9 cellular contexts compared by ENCODE assay signal in the genomic region with DNA sequence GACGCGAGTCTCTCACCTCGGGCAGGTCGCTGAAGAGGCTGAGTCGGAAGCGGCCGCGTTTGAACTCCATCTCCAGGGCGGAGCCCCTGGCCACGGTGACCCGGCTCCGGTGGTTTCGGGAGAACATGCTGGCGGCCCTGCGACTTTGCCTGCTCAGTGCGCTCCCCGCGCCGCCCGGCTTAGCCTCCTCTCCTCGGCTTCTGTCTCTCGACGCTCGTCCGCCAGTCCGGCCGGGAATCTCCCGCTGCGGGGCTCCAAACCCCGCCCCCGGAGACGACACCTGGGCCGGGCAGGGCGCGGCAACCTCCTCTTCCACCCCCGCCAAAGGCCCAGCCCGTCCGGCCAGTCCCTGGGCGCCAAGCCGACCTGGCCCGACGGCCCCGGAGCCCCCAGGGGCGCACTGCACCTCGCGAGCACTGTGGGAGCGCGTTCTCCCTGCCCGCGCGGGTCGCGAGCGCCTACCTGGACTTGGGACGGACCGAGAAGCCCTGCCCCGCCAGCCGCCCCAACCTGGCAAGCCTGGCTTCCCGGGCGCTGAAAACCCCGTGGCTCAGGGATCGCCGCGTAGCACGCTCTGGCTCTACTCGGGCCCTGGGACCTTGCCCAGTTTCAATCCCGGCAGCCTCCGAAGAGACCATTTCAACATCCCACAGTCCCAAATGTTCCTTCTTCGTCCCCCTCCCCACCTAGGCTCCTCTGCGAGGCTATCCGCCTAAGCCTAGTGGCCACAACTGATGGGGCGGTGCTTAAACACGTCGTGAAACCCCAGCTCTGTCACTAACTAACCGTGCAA. TPM values are rescaled to one million over a fixed set of nuclear protein-coding genes. Genes with fewer than 3 reads are reported as not detected.
A peak's percentile ranks its signal among the peaks of the same experiment; 100 is the strongest.
DNase-seq lines count a peak whose midpoint lies in the region; ATAC-seq, FAIRE-seq and TF ChIP-seq lines count a peak whose summit lies in the region.
"Had no signal": no experiment of that assay in that cellular context is flagged by ENCODE, and none has a peak within 500 bp of the region (broad histone marks: within the 10 kb centered on the region; RNA-seq: fewer than 3 reads in every experiment).

A gene with protein sequence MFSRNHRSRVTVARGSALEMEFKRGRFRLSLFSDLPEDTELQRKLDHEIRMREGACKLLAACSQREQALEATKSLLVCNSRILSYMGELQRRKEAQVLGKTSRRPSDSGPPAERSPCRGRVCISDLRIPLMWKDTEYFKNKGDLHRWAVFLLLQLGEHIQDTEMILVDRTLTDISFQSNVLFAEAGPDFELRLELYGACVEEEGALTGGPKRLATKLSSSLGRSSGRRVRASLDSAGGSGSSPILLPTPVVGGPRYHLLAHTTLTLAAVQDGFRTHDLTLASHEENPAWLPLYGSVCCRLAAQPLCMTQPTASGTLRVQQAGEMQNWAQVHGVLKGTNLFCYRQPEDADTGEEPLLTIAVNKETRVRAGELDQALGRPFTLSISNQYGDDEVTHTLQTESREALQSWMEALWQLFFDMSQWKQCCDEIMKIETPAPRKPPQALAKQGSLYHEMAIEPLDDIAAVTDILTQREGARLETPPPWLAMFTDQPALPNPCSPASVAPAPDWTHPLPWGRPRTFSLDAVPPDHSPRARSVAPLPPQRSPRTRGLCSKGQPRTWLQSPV (minus strand): TSS at position 248 of the 793 bp plus-strand sequence. CDS start 121 bp downstream, at position 127.

- H3K27ac Mint-ChIP-seq in activated T-cell treated with anti-CD3 and anti-CD28 coated beads, Interleukin-2, amount 50 U/mL, for 72 hours: peak within 1 kb of the TSS; percentile 40

- no peaks in the 10 kb centered on the region for H3K36me3 Mint-ChIP-seq in activated T-cell treated with anti-CD3 and anti-CD28 coated beads, Interleukin-2, amount 50 U/mL, for 72 hours (ENCODE audit: insufficient read depth in 2 of 2)

- no peaks in the 10 kb centered on the region for H3K9me3 Mint-ChIP-seq in activated T-cell treated with anti-CD3 and anti-CD28 coated beads, Interleukin-2, amount 50 U/mL, for 72 hours

- peak; percentile 63 to 69 for ATAC-seq in activated T-cell treated with anti-CD3 and anti-CD28 coated beads, Interleukin-2, amount 50 U/mL, for 72 hours (replicated peaks in 1 of 2)
- ATAC-seq in gastroesophageal sphincter (peak; percentile 10), omental fat pad (ENCODE audit: low FRiP score) (peak; percentile 83), HG02885 (IDR thresholded peaks at IDR 0.05; ENCODE audit: poor library complexity, unreplicated experiment) (no peak)

- H3K4me3 Mint-ChIP-seq in activated T-cell treated with anti-CD3 and anti-CD28 coated beads, Interleukin-2, amount 50 U/mL, for 72 hours: peak within 1 kb of the TSS; percentile 78 to 83

- peaks cover 29% of the 10 kb centered on the region for H3K27me3 ChIP-seq in gastroesophageal sphincter

- peak within 1 kb of the TSS; percentile 48 to 49 for H3K4me3 ChIP-seq in gastroesophageal sphincter

- DNase-seq in HuH-7.5 (ENCODE audit: low spot score) (peak; percentile 72), omental fat pad (ENCODE audit: low spot score) (no peak), AG20443 (ENCODE audit: low spot score) (no peak), H54 (ENCODE audit: insufficient read length, low spot score) (no peak)
- peak; percentile 49 to 60 for DNase-seq in activated T-cell treated with anti-CD3 and anti-CD28 coated beads, Interleukin-2, amount 50 U/mL, for 72 hours

- peaks cover 10% of the 10 kb centered on the region for H3K4me1 Mint-ChIP-seq in activated T-cell treated with anti-CD3 and anti-CD28 coated beads, Interleukin-2, amount 50 U/mL, for 72 hours (ENCODE audit: low read depth)

- peaks cover 47% of the 10 kb centered on the region for H3K27me3 Mint-ChIP-seq in activated T-cell treated with anti-CD3 and anti-CD28 coated beads, Interleukin-2, amount 50 U/mL, for 72 hours (ENCODE audit: low read depth)

- peak within 1 kb of the TSS; percentile 6 to 88 (median 77) for H3K27ac ChIP-seq in gastroesophageal sphincter

- TF ChIP-seq CTCF in gastroesophageal sphincter (IDR thresholded peaks at IDR 0.05) (no peak), omental fat pad (IDR thresholded peaks at IDR 0.05) (no peak)

- no peaks in the 10 kb centered on the region for H3K9me3 ChIP-seq in gastroesophageal sphincter

- 19 to 28% methylated on average over 6 to 7 of the region's 75 CpGs for WGBS in gastroesophageal sphincter (ENCODE audit: low coverage in 1 of 2), 2 donors

- no peak for FAIRE-seq in H54 (lab: Jason Lieb, UNC)
- FAIRE-seq: colon had no signal

- TF ChIP-seq POLR2A in GM15510 (IDR thresholded peaks at IDR 0.05; ENCODE audit: borderline replicate concordance, extremely low read depth, insufficient read length) (peak; percentile 35), gastroesophageal sphincter (IDR thresholded peaks at IDR 0.05) (no peak), H54 (IDR thresholded peaks at IDR 0.05; ENCODE audit: low read depth, low read length) (no peak)

- no peaks in the 10 kb centered on the region for H3K36me3 ChIP-seq in gastroesophageal sphincter

- H3K4me1 ChIP-seq in gastroesophageal sphincter: peaks cover 0 to 54% (median 13%) of the 10 kb centered on the region in 3 donors

- TF ChIP-seq EP300 in gastroesophageal sphincter (IDR thresholded peaks at IDR 0.05): no peak

RNA-seq across cellular contexts. Expression of the gene that starts here (rescaled TPM):
- 1 to 10 TPM; 3.1 to 4.8 TPM for total RNA-seq in activated T-cell treated with anti-CD3 and anti-CD28 coated beads, Interleukin-2, amount 50 U/mL, for 72 hours
- total RNA-seq in gastroesophageal sphincter: 10 to 100 TPM; 10.9 to 17.3 (median 14.0) TPM
- 10 to 100 TPM in 3 of 4 donors, 1 to 10 TPM in 1; 9.1 to 32.2 (median 19.3) TPM for total RNA-seq in omental fat pad

Comparison
In these comparisons a context has a peak if more than half of its experiments do, and no peak if none do; other contexts are left out.
1. DNase-seq: peak in HuH-7.5 (single experiment) and activated T-cell treated with anti-CD3 and anti-CD28 coated beads, Interleukin-2, amount 50 U/mL, for 72 hours (2 of 2); none in omental fat pad (single experiment), AG20443 (single experiment) and H54 (single experiment).